In the genomic region with DNA sequence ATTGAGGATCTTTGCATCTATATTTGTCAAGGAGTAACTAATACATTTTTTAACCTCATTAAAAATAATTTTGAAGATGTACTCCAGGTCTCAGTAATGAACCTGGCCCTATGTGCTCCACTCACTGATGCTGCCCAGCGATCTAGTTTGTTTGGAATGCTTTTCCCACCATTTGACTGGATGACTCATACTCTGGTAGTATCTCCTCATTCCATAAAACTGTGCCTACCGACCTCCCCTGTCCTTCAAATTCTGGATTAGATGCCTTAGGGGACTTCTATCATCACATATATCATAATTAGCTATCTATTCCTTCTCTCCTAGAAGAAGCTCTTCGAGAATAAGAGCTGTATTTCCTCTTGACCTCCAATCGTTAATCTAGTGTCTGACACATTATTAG, we compare ENCODE assay signal across 12 cellular contexts.
DNase-seq lines count a peak whose midpoint lies in the region; ATAC-seq and TF ChIP-seq lines count a peak whose summit lies in the region.
"Had no signal": no experiment of that assay in that cellular context is flagged by ENCODE, and none has a peak within 500 bp of the region (broad histone marks: within the 10 kb centered on the region; RNA-seq: fewer than 3 reads in every experiment).

No MANE protein-coding gene starts in this region.

- no peak for ATAC-seq in central memory CD8-positive, alpha-beta T cell (replicated peaks; ENCODE audit: extremely low read depth, poor library complexity, severe bottlenecking)
- no peak for ATAC-seq in GM19397 (IDR thresholded peaks at IDR 0.05; ENCODE audit: unreplicated experiment)
- no peak for ATAC-seq in gastrocnemius medialis

- H3K9me3 ChIP-seq in MG63 (peaks cover 7% of the 10 kb centered on the region), gastrocnemius medialis (peaks cover 0 to 2% (median 0%) of the 10 kb centered on the region in 3 donors)

- no peak overlapping the region for H3K27ac ChIP-seq in gastrocnemius medialis
- H3K27ac ChIP-seq: VCaP had no signal

- peaks cover 27% of the 10 kb centered on the region for H3K4me1 Mint-ChIP-seq in central memory CD8-positive, alpha-beta T cell

- peak overlapping the region; percentile 84 for H3K27ac Mint-ChIP-seq in central memory CD8-positive, alpha-beta T cell (ENCODE audit: low read depth)

- DNase-seq in EL, result peak; percentile 84
- peak; percentile 24 for DNase-seq in MG63
- no peak for DNase-seq in central memory CD8-positive, alpha-beta T cell (ENCODE audit: low spot score in 2 of 2)
- DNase-seq in myocyte (ENCODE audit: low read depth), result peak; percentile 34
- DNase-seq in NCI-H146 treated with DMSO at 0.1 percent for 48 hours (lab: John Stamatoyannopoulos, UW; ENCODE audit: unreplicated experiment), result no peak
- DNase-seq in HUDEP-2 (lab: John Stamatoyannopoulos, UW; ENCODE audit: unreplicated experiment in 76 of 76), result no peak
- no peak for DNase-seq in gastrocnemius medialis
- DNase-seq: NCI-H1105; stimulated activated naive CD4-positive, alpha-beta T cell treated with Interleukin-2 at 50 U/mL for 16 hours had no signal

- H3K36me3 Mint-ChIP-seq in central memory CD8-positive, alpha-beta T cell (ENCODE audit: insufficient read depth), result no peaks in the 10 kb centered on the region

- no peak for TF ChIP-seq POLR2A in gastrocnemius medialis (IDR thresholded peaks at IDR 0.05)

- TF ChIP-seq CTCF in gastrocnemius medialis (IDR thresholded peaks at IDR 0.05 in 4 of 5, conservative IDR thresholded peaks at IDR 0.05 in 1 of 5), result no peak

- in situ Hi-C loops in gastrocnemius medialis (cut with MboI; ENCODE audit: low sequenced_read_pairs in 4 of 4), result no loop called here

- H3K36me3 ChIP-seq in MG63 (no peaks in the 10 kb centered on the region), gastrocnemius medialis (no peaks in the 10 kb centered on the region)

- H3K27me3 ChIP-seq in MG63 (no peaks in the 10 kb centered on the region), gastrocnemius medialis (no peaks in the 10 kb centered on the region)

- H3K27me3 Mint-ChIP-seq in central memory CD8-positive, alpha-beta T cell, result no peaks in the 10 kb centered on the region

- no peaks in the 10 kb centered on the region for H3K4me1 ChIP-seq in gastrocnemius medialis

- intact Hi-C loops in gastrocnemius medialis (cut with DNase I; ENCODE audit: low total_unique reads), result no loop called here

- H3K4me3 Mint-ChIP-seq in central memory CD8-positive, alpha-beta T cell, result no peak overlapping the region
- H3K4me3 Mint-ChIP-seq: neural crest cell had no signal

- no peak overlapping the region for H3K4me3 ChIP-seq in MG63
- no peak overlapping the region for H3K4me3 ChIP-seq in gastrocnemius medialis

- peaks cover 11% of the 10 kb centered on the region for H3K9me3 Mint-ChIP-seq in central memory CD8-positive, alpha-beta T cell

Comparison
In these comparisons a context has a peak if more than half of its experiments do, and no peak if none do; other contexts are left out.
1. DNase-seq: peak in EL (single experiment), MG63 (single experiment) and myocyte (single experiment); none in central memory CD8-positive, alpha-beta T cell (0 of 2), NCI-H146 treated with DMSO at 0.1 percent for 48 hours (single experiment), HUDEP-2 (0 of 76) and gastrocnemius medialis (0 of 2).